Comparison of ENCODE assay signal across 25 cellular contexts in genomic region chr7:131436384-131436783, GRCh38.
"Had no signal": no experiment of that assay in that cellular context is flagged by ENCODE, and none has a peak within 500 bp of the region (broad histone marks: within the 10 kb centered on the region; RNA-seq: fewer than 3 reads in every experiment).

No MANE protein-coding gene starts in this region.

- H3K4me3 ChIP-seq: dorsolateral prefrontal cortex, esophagus muscularis mucosa, gastrocnemius medialis, lung, mucosa of descending colon, pancreas, right lobe of liver, thoracic aorta, tibial nerve, upper lobe of left lung had no signal

- DNase-seq: dorsolateral prefrontal cortex; effector CD4-positive, alpha-beta T cell; foreskin fibroblast; gastrocnemius medialis; head of caudate nucleus; hippocampal formation; left cardiac atrium; mesenchymal stem cell; mucosa of descending colon; naive B cell; pancreas; retina; right lobe of liver; small intestine; stimulated activated CD4-positive, alpha-beta T cell treated with anti-CD3 and anti-CD28 coated beads, Interleukin-15, amount 100 ng/mL, for 24 hours; stimulated activated CD4-positive, alpha-beta T cell treated with anti-CD3 and anti-CD28 coated beads, Interleukin-2, amount 100 ng/mL, for 48 hours; stimulated activated naive B cell treated with anti-CD40 and anti-IgM and Interleukin-4, amounts not matched to agents 10 μg/mL and 1 μg/mL and 100 μg/mL, for 72 hours; upper lobe of left lung had no signal

- H3K27me3 ChIP-seq: dorsolateral prefrontal cortex, esophagus muscularis mucosa, gastrocnemius medialis, neutrophil, pancreas, right lobe of liver, tibial nerve, upper lobe of left lung had no signal

- ATAC-seq: gastrocnemius medialis; mucosa of descending colon; natural killer cell treated with Interleukin-12 subunit alpha and Interleukin-12 subunit beta and Interleukin-15 and Interleukin-18, amount 100 ng/mL, for 72 hours; right lobe of liver; stimulated activated naive B cell treated with anti-CD40 and anti-IgM and Interleukin-4, amounts not matched to agents 10 μg/mL and 1 μg/mL and 100 μg/mL, for 72 hours had no signal

- H3K9me3 ChIP-seq: esophagus muscularis mucosa, gastrocnemius medialis, mucosa of descending colon, neutrophil, pancreas, right lobe of liver, thoracic aorta, upper lobe of left lung had no signal

- H3K4me1 ChIP-seq: pancreas, right lobe of liver, upper lobe of left lung had no signal

- H3K27ac ChIP-seq: epithelial cell of prostate, esophagus muscularis mucosa, neutrophil, pancreas, right lobe of liver, thoracic aorta, tibial nerve, upper lobe of left lung had no signal
